17 cellular contexts compared by ENCODE assay signal in genomic region chr2:64426191-64426952, GRCh38. TPM values are rescaled to one million over a fixed set of nuclear protein-coding genes. Genes with fewer than 3 reads are reported as not detected.
DNase-seq lines count a peak whose midpoint lies in the region; ATAC-seq and TF ChIP-seq lines count a peak whose summit lies in the region.
"Had no signal": no experiment of that assay in that cellular context is flagged by ENCODE, and none has a peak within 500 bp of the region (broad histone marks: within the 10 kb centered on the region; RNA-seq: fewer than 3 reads in every experiment).

No MANE protein-coding gene starts in this region.

- DNase-seq in HT-29 (ENCODE audit: low spot score): peak; percentile 31
- DNase-seq in PC-9: peak; percentile 34 to 69
- DNase-seq in fibroblast of peridontal ligament (ENCODE audit: extremely low read depth): peak; percentile 31
- no peak for DNase-seq in psoas muscle
- no peak for DNase-seq in HEK293T (ENCODE audit: extremely low spot score)
- DNase-seq: activated CD4-positive, alpha-beta memory T cell treated with anti-CD3 and anti-CD28 coated beads for 36 hours; anterior cingulate cortex; CD4-positive, alpha-beta T cell; GF-D8; Karpas-422; naive thymus-derived CD8-positive, alpha-beta T cell; NCI-H187; stimulated activated CD4-positive, alpha-beta T cell treated with anti-CD3 and anti-CD28 coated beads, Interleukin-4, amount 100 ng/mL, for 1 hour had no signal

- no peaks in the 10 kb centered on the region for H3K27me3 ChIP-seq in PC-9 (ENCODE audit: insufficient read depth, low read depth)
- H3K27me3 ChIP-seq in psoas muscle (ENCODE audit: insufficient read depth in 3 of 3, low read length in 2 of 3): no peaks in the 10 kb centered on the region
- H3K27me3 ChIP-seq: SJCRH30 had no signal

- BruUV-seq in PC-9 (replicated peaks; lab: Mats Ljungman, UMichigan): no TSS peak

- H3K27ac ChIP-seq in PC-9 (peak overlapping the region; percentile 33), psoas muscle (peak overlapping the region; percentile 61)
- H3K27ac ChIP-seq: SJCRH30 had no signal

- intact Hi-C loops in PC-9 (cut with micrococcal nuclease; ENCODE audit: unreplicated experiment): no loop called here
- intact Hi-C loops in psoas muscle (cut with DNase I): no loop called here

- CTCF ChIA-PET in PC-9 (lab: Charles Lee) (no interaction called here), HEK293T (lab: Yijun Ruan, JAX) (interaction anchor here (0.6 kb wide), 1 partner anchor 89 kb away, joined by 5 read pairs; no protein-coding TSS in a partner anchor)

- ATAC-seq in psoas muscle (peak; percentile 71 to 78 (median 76)), GM19023 (IDR thresholded peaks at IDR 0.05; ENCODE audit: unreplicated experiment) (no peak), HG03196 (IDR thresholded peaks at IDR 0.05; ENCODE audit: unreplicated experiment) (no peak)
- ATAC-seq: GM23338; naive thymus-derived CD8-positive, alpha-beta T cell had no signal

- H4K20me1 ChIP-seq in PC-9 (ENCODE audit: insufficient read depth): no peaks in the 10 kb centered on the region

- no peaks in the 10 kb centered on the region for H3K9me3 ChIP-seq in PC-9 (ENCODE audit: insufficient read depth, low read depth)
- H3K9me3 ChIP-seq in psoas muscle: no peaks in the 10 kb centered on the region

- TF ChIP-seq CTCF in PC-9 (conservative IDR thresholded peaks at IDR 0.05): no peak
- TF ChIP-seq CTCF in psoas muscle (IDR thresholded peaks at IDR 0.05): no peak

- peaks cover 13% of the 10 kb centered on the region for H3F3A ChIP-seq in PC-9 (ENCODE audit: insufficient read depth, low read depth)

- H3K9me2 ChIP-seq in PC-9 (ENCODE audit: insufficient read depth): no peaks in the 10 kb centered on the region

- 21 to 43% (median 34%) methylated on average over 5 of the region's 5 CpGs for WGBS in psoas muscle, 3 donors

- H3K4me1 ChIP-seq in PC-9 (replicated peaks; ENCODE audit: insufficient read depth) (peaks cover 17% of the 10 kb centered on the region), psoas muscle (peaks cover 29% of the 10 kb centered on the region)

- POLR2A ChIA-PET in PC-9 (lab: Charles Lee; ENCODE audit: unreplicated experiment) (interaction anchor here (0.7 kb wide), 1 partner anchor 296 kb away, joined by 4 read pairs; no protein-coding TSS in a partner anchor), HEK293T (lab: Yijun Ruan, JAX) (no interaction called here)

- no peaks in the 10 kb centered on the region for H3K36me3 ChIP-seq in PC-9 (ENCODE audit: low read depth)
- H3K36me3 ChIP-seq in psoas muscle (ENCODE audit: insufficient read depth in 1 of 2, low read depth in 1 of 2): no peaks in the 10 kb centered on the region
- H3K36me3 ChIP-seq: SJCRH30 had no signal

- H3K4me2 ChIP-seq in PC-9: peak overlapping the region; percentile 47
- H3K4me2 ChIP-seq: GM23338 had no signal

- H3K79me2 ChIP-seq in PC-9 (ENCODE audit: low read depth): no peaks in the 10 kb centered on the region

- no peak overlapping the region; the same call in 1 of the 2 replicates for H2AFZ ChIP-seq in PC-9
- H2AFZ ChIP-seq: GM23338 had no signal

- no peak overlapping the region for H3K4me3 ChIP-seq in PC-9
- no peak overlapping the region for H3K4me3 ChIP-seq in psoas muscle
- H3K4me3 ChIP-seq: GM23338, SJCRH30 had no signal

TF ChIP-seq in HEK293T, 16 proteins besides CTCF, POLR2A, EP300 and RAD21:
- TF ChIP-seq ARNT (IDR thresholded peaks at IDR 0.05): no peak
- no peak for TF ChIP-seq TARDBP (IDR thresholded peaks at IDR 0.05)
- no peak for TF ChIP-seq FOXM1 (IDR thresholded peaks at IDR 0.05; ENCODE audit: borderline replicate concordance)
- no peak for TF ChIP-seq FOXK2 (IDR thresholded peaks at IDR 0.05)
- TF ChIP-seq ELF4 (IDR thresholded peaks at IDR 0.05): no peak
- TF ChIP-seq, protein P1, sequence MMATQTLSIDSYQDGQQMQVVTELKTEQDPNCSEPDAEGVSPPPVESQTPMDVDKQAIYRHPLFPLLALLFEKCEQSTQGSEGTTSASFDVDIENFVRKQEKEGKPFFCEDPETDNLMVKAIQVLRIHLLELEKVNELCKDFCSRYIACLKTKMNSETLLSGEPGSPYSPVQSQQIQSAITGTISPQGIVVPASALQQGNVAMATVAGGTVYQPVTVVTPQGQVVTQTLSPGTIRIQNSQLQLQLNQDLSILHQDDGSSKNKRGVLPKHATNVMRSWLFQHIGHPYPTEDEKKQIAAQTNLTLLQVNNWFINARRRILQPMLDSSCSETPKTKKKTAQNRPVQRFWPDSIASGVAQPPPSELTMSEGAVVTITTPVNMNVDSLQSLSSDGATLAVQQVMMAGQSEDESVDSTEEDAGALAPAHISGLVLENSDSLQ (IDR thresholded peaks at IDR 0.05): no peak
- no peak for TF ChIP-seq NFRKB (IDR thresholded peaks at IDR 0.05)
- TF ChIP-seq L3MBTL2 (conservative IDR thresholded peaks at IDR 0.05): no peak
- TF ChIP-seq CTBP1 (IDR thresholded peaks at IDR 0.05; ENCODE audit: borderline replicate concordance): no peak
- TF ChIP-seq SP1 (IDR thresholded peaks at IDR 0.05): no peak
- no peak for TF ChIP-seq HDGF (IDR thresholded peaks at IDR 0.05; ENCODE audit: borderline replicate concordance)
- TF ChIP-seq LEF1 (IDR thresholded peaks at IDR 0.05; ENCODE audit: borderline replicate concordance): no peak
- TF ChIP-seq ZNF384 (IDR thresholded peaks at IDR 0.05): no peak
- no peak for TF ChIP-seq BHLHE40 (IDR thresholded peaks at IDR 0.05; ENCODE audit: borderline replicate concordance)
- TF ChIP-seq SUZ12 (IDR thresholded peaks at IDR 0.05): no peak
TF ChIP-seq in HEK293T: peak in this region for 0.

RNA-seq across cellular contexts. Expression of gene LGALSL, which starts 27.6 kb away (rescaled TPM):
- 5.6 and 8.5 TPM in 2 replicates for total RNA-seq in HT-29 (2014; rRNA removed; shearing (Covaris generic))
- 9.7 and 13.0 TPM in 2 replicates for total RNA-seq in PC-9 (2021)
- total RNA-seq in psoas muscle: 10 to 100 TPM; 11.4 to 30.9 (median 23.2) TPM
- 1 to 10 TPM; 3.6 to 4.6 (median 4.2) TPM for polyA plus RNA-seq in psoas muscle

Comparison
In these comparisons a context has a peak if more than half of its experiments do, and no peak if none do; other contexts are left out.
1. DNase-seq: peak in HT-29 (single experiment), PC-9 (2 of 2) and fibroblast of peridontal ligament (single experiment); none in psoas muscle (0 of 2) and HEK293T (single experiment).
2. ATAC-seq: peak in psoas muscle (4 of 4); none in GM19023 (single experiment) and HG03196 (single experiment).